Comparison of ENCODE assay signal across 1 cellular context in the genomic region with DNA sequence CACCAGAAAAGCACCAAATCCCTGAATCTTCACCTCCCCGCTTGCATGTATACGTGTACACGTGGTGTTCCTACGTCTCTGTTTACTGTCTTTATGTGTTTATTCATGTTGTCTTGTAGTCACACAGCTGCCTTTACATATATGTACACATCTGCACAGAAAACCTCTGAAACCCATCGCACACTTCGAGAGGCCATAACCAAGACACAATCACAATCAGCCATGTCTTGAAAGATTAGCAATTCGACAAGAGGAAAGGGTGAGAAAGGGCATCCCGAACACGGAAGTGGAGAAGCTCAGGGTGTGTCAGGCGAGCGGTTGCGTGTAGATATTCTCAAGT.
TF ChIP-seq lines count a peak whose summit lies in the region.

No MANE protein-coding gene starts in this region.

TF ChIP-seq in HepG2, 621 proteins besides CTCF, POLR2A, EP300 and RAD21 (continued from another document):
- TF ChIP-seq, protein P1, sequence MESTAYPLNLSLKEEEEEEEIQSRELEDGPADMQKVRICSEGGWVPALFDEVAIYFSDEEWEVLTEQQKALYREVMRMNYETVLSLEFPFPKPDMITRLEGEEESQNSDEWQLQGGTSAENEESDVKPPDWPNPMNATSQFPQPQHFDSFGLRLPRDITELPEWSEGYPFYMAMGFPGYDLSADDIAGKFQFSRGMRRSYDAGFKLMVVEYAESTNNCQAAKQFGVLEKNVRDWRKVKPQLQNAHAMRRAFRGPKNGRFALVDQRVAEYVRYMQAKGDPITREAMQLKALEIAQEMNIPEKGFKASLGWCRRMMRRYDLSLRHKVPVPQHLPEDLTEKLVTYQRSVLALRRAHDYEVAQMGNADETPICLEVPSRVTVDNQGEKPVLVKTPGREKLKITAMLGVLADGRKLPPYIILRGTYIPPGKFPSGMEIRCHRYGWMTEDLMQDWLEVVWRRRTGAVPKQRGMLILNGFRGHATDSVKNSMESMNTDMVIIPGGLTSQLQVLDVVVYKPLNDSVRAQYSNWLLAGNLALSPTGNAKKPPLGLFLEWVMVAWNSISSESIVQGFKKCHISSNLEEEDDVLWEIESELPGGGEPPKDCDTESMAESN (CRISPR knock-in tag; conservative IDR thresholded peaks at IDR 0.05), result no peak
- TF ChIP-seq ZNF773 (CRISPR knock-in tag; IDR thresholded peaks at IDR 0.05; ENCODE audit: borderline replicate concordance), result no peak
- no peak for TF ChIP-seq ZFP62 (CRISPR knock-in tag; IDR thresholded peaks at IDR 0.05)
- TF ChIP-seq, protein P2, sequence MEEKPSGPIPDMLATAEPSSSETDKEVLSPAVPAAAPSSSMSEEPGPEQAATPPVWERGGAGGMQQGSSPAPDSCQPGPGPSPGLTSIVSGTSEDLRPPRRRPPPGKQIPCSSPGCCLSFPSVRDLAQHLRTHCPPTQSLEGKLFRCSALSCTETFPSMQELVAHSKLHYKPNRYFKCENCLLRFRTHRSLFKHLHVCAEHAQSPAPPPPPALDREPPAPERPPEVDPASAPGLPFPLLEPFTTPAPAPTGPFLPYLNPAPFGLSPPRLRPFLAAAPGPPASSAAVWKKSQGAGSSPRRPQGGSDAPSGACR (CRISPR knock-in tag; IDR thresholded peaks at IDR 0.05), result no peak
- TF ChIP-seq, protein P3, sequence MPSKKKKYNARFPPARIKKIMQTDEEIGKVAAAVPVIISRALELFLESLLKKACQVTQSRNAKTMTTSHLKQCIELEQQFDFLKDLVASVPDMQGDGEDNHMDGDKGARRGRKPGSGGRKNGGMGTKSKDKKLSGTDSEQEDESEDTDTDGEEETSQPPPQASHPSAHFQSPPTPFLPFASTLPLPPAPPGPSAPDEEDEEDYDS (CRISPR knock-in tag; IDR thresholded peaks at IDR 0.05), result no peak
- no peak for TF ChIP-seq STAT5B (CRISPR knock-in tag; IDR thresholded peaks at IDR 0.05)
